Comparison of ENCODE assay signal across 10 cellular contexts in the genomic region with DNA sequence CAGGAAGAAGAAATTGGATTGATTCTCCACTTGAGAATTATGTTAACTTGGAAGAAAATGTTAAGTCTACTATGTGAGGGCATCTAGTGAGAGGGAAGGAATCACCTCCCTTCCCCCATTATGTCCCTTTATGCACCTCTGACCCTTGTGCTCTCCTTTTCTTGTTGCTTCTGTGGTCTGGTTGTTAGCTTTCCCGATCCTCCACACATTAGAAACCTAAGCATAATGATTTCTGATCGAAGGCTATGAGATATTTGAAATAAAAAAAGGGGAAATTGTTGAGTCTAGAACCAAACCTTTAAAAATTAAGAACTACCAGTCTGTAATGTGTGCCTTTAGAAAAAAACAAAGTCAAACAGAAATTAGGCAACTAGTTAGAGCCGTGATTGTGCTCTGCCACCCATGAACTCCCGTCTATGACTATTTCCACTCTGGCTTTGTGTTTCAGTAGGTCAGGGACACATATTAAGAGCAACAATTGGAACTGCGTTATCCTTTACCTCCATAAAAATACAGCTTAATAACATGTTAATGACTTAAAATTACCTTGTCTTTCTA. TPM values are rescaled to one million over a fixed set of nuclear protein-coding genes. Genes with fewer than 3 reads are reported as not detected.
DNase-seq lines count a peak whose midpoint lies in the region; TF ChIP-seq lines count a peak whose summit lies in the region.
"Had no signal": no experiment of that assay in that cellular context is flagged by ENCODE, and none has a peak within 500 bp of the region (broad histone marks: within the 10 kb centered on the region; RNA-seq: fewer than 3 reads in every experiment).

No MANE protein-coding gene starts in this region.

- no peak overlapping the region for H2AFZ ChIP-seq in mesenchymal stem cell (ENCODE audit: low read depth, low read length)

- peak overlapping the region; percentile 63 to 93 for H3K4me3 ChIP-seq in cardiac fibroblast (replicated peaks in 1 of 2; ENCODE audit: low read depth in 2 of 2, low read length in 2 of 2)
- peak overlapping the region in 1 of 2 experiments; percentile 89 for H3K4me3 ChIP-seq in mesenchymal stem cell (ENCODE audit: insufficient read depth in 1 of 2, low read depth in 1 of 2, low read length in 2 of 2)

- H3K79me1 ChIP-seq in mesenchymal stem cell (replicated peaks; ENCODE audit: low read length, poor library complexity, severe bottlenecking) = no peaks in the 10 kb centered on the region

- H3K4me2 ChIP-seq in mesenchymal stem cell (ENCODE audit: low read length, poor library complexity, severe bottlenecking) = peak overlapping the region; percentile 75

- H3K4ac ChIP-seq in mesenchymal stem cell (ENCODE audit: low read depth in 1 of 2, low read length in 2 of 2) = no peak overlapping the region

- H3K18ac ChIP-seq in mesenchymal stem cell (ENCODE audit: low read depth in 1 of 2, low read length in 2 of 2) = peak overlapping the region; percentile 39 to 74

- H3K27ac ChIP-seq in mesenchymal stem cell (ENCODE audit: low read length, poor library complexity, severe bottlenecking) = no peak overlapping the region

- no peak overlapping the region for H2BK5ac ChIP-seq in mesenchymal stem cell (ENCODE audit: low read depth, low read length, poor library complexity, severe bottlenecking)

- H2BK12ac ChIP-seq in mesenchymal stem cell (ENCODE audit: low read length in 2 of 2) = peak overlapping the region in 1 of 2 experiments; percentile 83

- H3K4me1 Mint-ChIP-seq in type B pancreatic cell (ENCODE audit: unreplicated experiment) = peaks cover 24% of the 10 kb centered on the region

- H3K27me3 ChIP-seq in mesenchymal stem cell (ENCODE audit: control insufficient read depth in 1 of 2, insufficient read depth in 1 of 2, low read length in 2 of 2) = no peaks in the 10 kb centered on the region

- H3K9me3 Mint-ChIP-seq in type B pancreatic cell = peaks cover 5% of the 10 kb centered on the region

- H3K4me3 Mint-ChIP-seq in type B pancreatic cell = peak overlapping the region; percentile 99

- H3K9me3 ChIP-seq in mesenchymal stem cell (ENCODE audit: control insufficient read depth, low read length) = no peaks in the 10 kb centered on the region
- H3K9me3 ChIP-seq: upper lobe of left lung had no signal

- peak overlapping the region; percentile 88 for H3K9ac ChIP-seq in mesenchymal stem cell (ENCODE audit: low read length)

- H4K91ac ChIP-seq in mesenchymal stem cell (ENCODE audit: low read length) = no peak overlapping the region

- DNase-seq in NCI-H345 (lab: John Stamatoyannopoulos, UW) (peak; percentile 46), NCI-H345 treated with DMSO at 0.1 percent for 48 hours (lab: John Stamatoyannopoulos, UW; ENCODE audit: unreplicated experiment) (no peak), cardiac fibroblast (ENCODE audit: low read depth in 2 of 2) (no peak), mesenchymal stem cell (no peak), type B pancreatic cell (ENCODE audit: extremely low spot score, unreplicated experiment) (no peak), NCI-H1048 (lab: John Stamatoyannopoulos, UW) (no peak), NCI-H2227 treated with DMSO at 0.1 percent for 48 hours (lab: John Stamatoyannopoulos, UW) (no peak), NCI-H1092 (lab: John Stamatoyannopoulos, UW) (no peak)
- DNase-seq: activated T-cell treated with anti-CD3 and anti-CD28 coated beads, Interleukin-2, amount 50 U/mL, for 48 hours had no signal

- no peak for TF ChIP-seq CTCF in cardiac fibroblast (IDR thresholded peaks at IDR 0.05; ENCODE audit: low read depth, low read length)
- no peak for TF ChIP-seq CTCF in type B pancreatic cell (conservative IDR thresholded peaks at IDR 0.05)

- no peaks in the 10 kb centered on the region for H3K36me3 ChIP-seq in mesenchymal stem cell (ENCODE audit: control insufficient read depth in 1 of 2, insufficient read depth in 2 of 2, low read depth in 1 of 2, low read length in 2 of 2)
- H3K36me3 ChIP-seq: upper lobe of left lung had no signal

- peaks cover 3% of the 10 kb centered on the region for H3K27me3 Mint-ChIP-seq in type B pancreatic cell

- peaks cover 2% of the 10 kb centered on the region for H3K4me1 ChIP-seq in mesenchymal stem cell (ENCODE audit: control insufficient read depth, insufficient read depth, low read depth, low read length)

- no peak overlapping the region for H2BK15ac ChIP-seq in mesenchymal stem cell (ENCODE audit: low read depth, poor library complexity, severe bottlenecking)

- no peak overlapping the region for H3K14ac ChIP-seq in mesenchymal stem cell (ENCODE audit: low read length in 2 of 2)

- H2BK120ac ChIP-seq in mesenchymal stem cell (ENCODE audit: low read depth, low read length) = no peak overlapping the region

- H3K27ac Mint-ChIP-seq in type B pancreatic cell = peak overlapping the region; percentile 86

- no peak overlapping the region for H3K23ac ChIP-seq in mesenchymal stem cell (ENCODE audit: low read length in 2 of 2)

- H3K36me3 Mint-ChIP-seq in type B pancreatic cell = no peaks in the 10 kb centered on the region

- 0% methylated on average over 2 of the region's 5 CpGs for WGBS in mesenchymal stem cell

- peak overlapping the region; percentile 69 for H4K8ac ChIP-seq in mesenchymal stem cell (ENCODE audit: low read length)

- H2AK5ac ChIP-seq in mesenchymal stem cell (ENCODE audit: low read length, severe bottlenecking) = no peak overlapping the region

RNA-seq across cellular contexts. Expression of gene GPC6, which starts 0.5 kb away (rescaled TPM):
- polyA plus RNA-seq in mesenchymal stem cell (2013, experiment 1 of 2) = 61.0 TPM
- 61.3 TPM for polyA plus RNA-seq in mesenchymal stem cell (2013, experiment 2 of 2)
- total RNA-seq in type B pancreatic cell (ENCODE audit: low replicate concordance) = 8.4 and 30.5 TPM in 2 replicates
